9 cellular contexts compared by ENCODE assay signal in genomic region chr3:32423534-32423933, GRCh38. TPM values are rescaled to one million over a fixed set of nuclear protein-coding genes. Genes with fewer than 3 reads are reported as not detected.
DNase-seq lines count a peak whose midpoint lies in the region; ATAC-seq and TF ChIP-seq lines count a peak whose summit lies in the region.
"Had no signal": no experiment of that assay in that cellular context is flagged by ENCODE, and none has a peak within 500 bp of the region (broad histone marks: within the 10 kb centered on the region; RNA-seq: fewer than 3 reads in every experiment).

No MANE protein-coding gene starts in this region.

- no peak overlapping the region for H2BK120ac ChIP-seq in mesenchymal stem cell (ENCODE audit: low read depth, low read length)

- TF ChIP-seq CTCF in DND-41 (IDR thresholded peaks at IDR 0.05; ENCODE audit: borderline replicate concordance, extremely low read depth, low read length, poor library complexity, severe bottlenecking) (no peak), Panc1 (IDR thresholded peaks at IDR 0.05) (no peak)

- H2AFZ ChIP-seq in DND-41 (ENCODE audit: low read depth, low read length) (no peak overlapping the region), mesenchymal stem cell (ENCODE audit: low read depth, low read length) (no peak overlapping the region)

- no peak overlapping the region for H4K91ac ChIP-seq in mesenchymal stem cell (ENCODE audit: low read length)

- H3K14ac ChIP-seq in mesenchymal stem cell (ENCODE audit: low read length in 2 of 2) = no peak overlapping the region

- H3K4me2 ChIP-seq in DND-41 (ENCODE audit: insufficient read depth, low read length) = no peak overlapping the region
- no peak overlapping the region for H3K4me2 ChIP-seq in mesenchymal stem cell (ENCODE audit: low read length, poor library complexity, severe bottlenecking)

- WGBS in mesenchymal stem cell = 100% methylated on average over 3 of the region's 3 CpGs

- H3K4ac ChIP-seq in mesenchymal stem cell (ENCODE audit: low read depth in 1 of 2, low read length in 2 of 2) = no peak overlapping the region

- H3K23ac ChIP-seq in mesenchymal stem cell (ENCODE audit: low read length in 2 of 2) = no peak overlapping the region

- no peak overlapping the region for H2AK5ac ChIP-seq in mesenchymal stem cell (ENCODE audit: low read length, severe bottlenecking)

- H3K4me1 ChIP-seq in DND-41 (ENCODE audit: insufficient read depth, low read length) = peaks cover 75% of the 10 kb centered on the region
- H3K4me1 ChIP-seq in Panc1 (ENCODE audit: control insufficient read depth, insufficient read depth, low read length) = peaks cover 49% of the 10 kb centered on the region
- peaks cover 25% of the 10 kb centered on the region for H3K4me1 ChIP-seq in mesenchymal stem cell (ENCODE audit: control insufficient read depth, insufficient read depth, low read depth, low read length)

- no peaks in the 10 kb centered on the region for H3K36me3 ChIP-seq in DND-41 (ENCODE audit: insufficient read depth, low read length)
- H3K36me3 ChIP-seq in Panc1 (ENCODE audit: control insufficient read depth, insufficient read depth, low read length) = no peaks in the 10 kb centered on the region
- H3K36me3 ChIP-seq in mesenchymal stem cell (ENCODE audit: control insufficient read depth in 1 of 2, insufficient read depth in 2 of 2, low read depth in 1 of 2, low read length in 2 of 2) = no peaks in the 10 kb centered on the region

- BruUV-seq in Panc1 (replicated peaks; lab: Mats Ljungman, UMichigan) = no TSS peak

- no peak overlapping the region for H2BK15ac ChIP-seq in mesenchymal stem cell (ENCODE audit: low read depth, poor library complexity, severe bottlenecking)

- H4K20me1 ChIP-seq in DND-41 (ENCODE audit: insufficient read depth, low read length) = no peaks in the 10 kb centered on the region

- H2BK12ac ChIP-seq in mesenchymal stem cell (ENCODE audit: low read length in 2 of 2) = no peak overlapping the region

- intact Hi-C loops in Panc1 (cut with micrococcal nuclease; ENCODE audit: unreplicated experiment) = no loop called here

- H3K27ac ChIP-seq in DND-41 (ENCODE audit: low read length) = peak overlapping the region; percentile 67
- peak overlapping the region; percentile 61; the same call in 1 of the 2 replicates for H3K27ac ChIP-seq in Panc1 (ENCODE audit: low read length)
- H3K27ac ChIP-seq in mesenchymal stem cell (ENCODE audit: low read length, poor library complexity, severe bottlenecking) = no peak overlapping the region

- H3K79me1 ChIP-seq in mesenchymal stem cell (replicated peaks; ENCODE audit: low read length, poor library complexity, severe bottlenecking) = peaks cover 22% of the 10 kb centered on the region

- in situ Hi-C loops in Panc1 (cut with HindIII; ENCODE audit: low pct_unique_long_range_greater_than_20kb, low sequenced_read_pairs) = no loop called here
- in situ Hi-C loops in KBM-7 (cut with MboI; ENCODE audit: low pct_unique_long_range_greater_than_20kb, low sequenced_read_pairs) = no loop called here

- H3K79me2 ChIP-seq in DND-41 (ENCODE audit: insufficient read depth, low read length) = peaks cover 91% of the 10 kb centered on the region

- no peak for DNase-seq in DND-41
- DNase-seq in Panc1 (ENCODE audit: low read depth, low spot score) = no peak
- no peak for DNase-seq in mesenchymal stem cell
- DNase-seq in NCI-H1417 (lab: John Stamatoyannopoulos, UW) = no peak
- DNase-seq in NCI-H2029 treated with DMSO at 0.1 percent for 48 hours (lab: John Stamatoyannopoulos, UW) = no peak
- DNase-seq in KBM-7 = no peak

- H3K9me3 ChIP-seq in DND-41 (ENCODE audit: insufficient read depth, low read length, severe bottlenecking) (no peaks in the 10 kb centered on the region), Panc1 (ENCODE audit: control insufficient read depth, insufficient read depth, low read depth, low read length) (peaks cover 6% of the 10 kb centered on the region; the same call in 1 of the 2 replicates), mesenchymal stem cell (ENCODE audit: control insufficient read depth, low read length) (no peaks in the 10 kb centered on the region)

- H3K9ac ChIP-seq in DND-41 (ENCODE audit: low read depth, low read length) = no peak overlapping the region; the same call in 1 of the 2 replicates
- H3K9ac ChIP-seq in mesenchymal stem cell (ENCODE audit: low read length) = no peak overlapping the region

- H4K8ac ChIP-seq in mesenchymal stem cell (ENCODE audit: low read length) = peak overlapping the region; percentile 32

- CTCF ChIA-PET in Panc1 (lab: Charles Lee) = interaction anchor here (1.6 kb wide), 1 partner anchor 44 kb away, joined by 4 read pairs; no protein-coding TSS in a partner anchor

- H3K18ac ChIP-seq in mesenchymal stem cell (ENCODE audit: low read depth in 1 of 2, low read length in 2 of 2) = no peak overlapping the region

- ATAC-seq in DND-41 (ENCODE audit: insufficient read depth, low read depth) (0 out of 3 replicates have a peak, but pooled peaks have one; percentile 10), GM21526 (IDR thresholded peaks at IDR 0.05; ENCODE audit: low FRiP score, unreplicated experiment) (peak; percentile 56), Panc1 (no peak), HG03442 (IDR thresholded peaks at IDR 0.05; ENCODE audit: unreplicated experiment) (no peak)

- H3K4me3 ChIP-seq in DND-41 (ENCODE audit: low read depth in 1 of 2, low read length in 2 of 2) (no peak overlapping the region), Panc1 (ENCODE audit: low read depth in 2 of 2, low read length in 2 of 2) (no peak overlapping the region), mesenchymal stem cell (ENCODE audit: insufficient read depth in 1 of 2, low read depth in 1 of 2, low read length in 2 of 2) (no peak overlapping the region)
- H3K4me3 ChIP-seq: lung had no signal

- POLR2A ChIA-PET in Panc1 (lab: Charles Lee) = no interaction called here

- H3K27me3 ChIP-seq in DND-41 (ENCODE audit: insufficient read depth, low read length, poor library complexity) (no peaks in the 10 kb centered on the region), Panc1 (ENCODE audit: control insufficient read depth, insufficient read depth, low read length) (no peaks in the 10 kb centered on the region), mesenchymal stem cell (ENCODE audit: control insufficient read depth in 1 of 2, insufficient read depth in 1 of 2, low read length in 2 of 2) (no peaks in the 10 kb centered on the region)

- no peak overlapping the region for H2BK5ac ChIP-seq in mesenchymal stem cell (ENCODE audit: low read depth, low read length, poor library complexity, severe bottlenecking)

RNA-seq across cellular contexts. Expression of gene CMTM7, which starts 31.9 kb away (rescaled TPM):
- 43.5 TPM for total RNA-seq in Panc1 (2021; ENCODE audit: unreplicated experiment)
- polyA plus RNA-seq in Panc1 (2012; ENCODE audit: insufficient read length) = 75.0 TPM
- polyA plus RNA-seq in mesenchymal stem cell (2013, experiment 1 of 2) = 15.4 TPM
- 14.4 TPM for polyA plus RNA-seq in mesenchymal stem cell (2013, experiment 2 of 2)

Comparison
In these comparisons a context has a peak if more than half of its experiments do, and no peak if none do; other contexts are left out.
1. ATAC-seq: peak in DND-41 (single experiment) and GM21526 (single experiment); none in Panc1 (single experiment) and HG03442 (single experiment).